In genomic region chr4:54277691-54278090, GRCh38 we compare ENCODE assay signal across 9 cellular contexts. TPM values are rescaled to one million over a fixed set of nuclear protein-coding genes. Genes with fewer than 3 reads are reported as not detected.
A peak's percentile ranks its signal among the peaks of the same experiment; 100 is the strongest.
DNase-seq lines count a peak whose midpoint lies in the region; ATAC-seq and TF ChIP-seq lines count a peak whose summit lies in the region.
"Had no signal": no experiment of that assay in that cellular context is flagged by ENCODE, and none has a peak within 500 bp of the region (broad histone marks: within the 10 kb centered on the region; RNA-seq: fewer than 3 reads in every experiment).

No MANE protein-coding gene starts in this region.

- H3K27ac Mint-ChIP-seq in Calu3 (ENCODE audit: unreplicated experiment), result no peak overlapping the region

- TF ChIP-seq CTCF in Calu3 (IDR thresholded peaks at IDR 0.05; ENCODE audit: unreplicated experiment) (no peak), OCI-LY3 (IDR thresholded peaks at IDR 0.05; ENCODE audit: low read depth, low read length) (no peak)

- no peaks in the 10 kb centered on the region for H4K20me1 ChIP-seq in OCI-LY3 (ENCODE audit: insufficient read depth, low read length)

- no peak overlapping the region for H3K4me3 Mint-ChIP-seq in Calu3 (ENCODE audit: low read depth, unreplicated experiment)

- peak overlapping the region; percentile 43 for H3K27ac ChIP-seq in OCI-LY3 (ENCODE audit: low read length)

- H3K9ac ChIP-seq in OCI-LY3 (ENCODE audit: low read length), result no peak overlapping the region

- H3K9me3 Mint-ChIP-seq in Calu3 (ENCODE audit: low read depth, unreplicated experiment), result peaks cover 5% of the 10 kb centered on the region

- BruUV-seq in Calu3 (replicated peaks; lab: Mats Ljungman, UMichigan), result no TSS peak

- peaks cover 46% of the 10 kb centered on the region for H3K4me1 ChIP-seq in OCI-LY3 (ENCODE audit: low read length)

- H3K4me2 ChIP-seq in OCI-LY3 (ENCODE audit: low read length), result peak overlapping the region; percentile 89

- CTCF ChIA-PET in Calu3 (lab: Charles Lee), result interaction anchor here (0.6 kb wide), 1 partner anchor 403 kb away, joined by 4 read pairs; no protein-coding TSS in a partner anchor

- H3K27me3 ChIP-seq in OCI-LY3 (ENCODE audit: low read depth, low read length), result no peaks in the 10 kb centered on the region

- no peaks in the 10 kb centered on the region for H3K36me3 ChIP-seq in OCI-LY3 (replicated peaks; ENCODE audit: low read depth, low read length)

- in situ Hi-C loops in ACHN (cut with HindIII; ENCODE audit: low pct_ligation_motif_present, low pct_unique_long_range_greater_than_20kb, low sequenced_read_pairs), result no loop called here

- peaks cover 9% of the 10 kb centered on the region for H3K4me1 Mint-ChIP-seq in Calu3 (ENCODE audit: low read depth, unreplicated experiment)

- H3K4me3 ChIP-seq in OCI-LY3 (ENCODE audit: low read length), result peak overlapping the region; percentile 49
- H3K4me3 ChIP-seq: skin epidermis had no signal

- ATAC-seq in GM21717 (IDR thresholded peaks at IDR 0.05; ENCODE audit: unreplicated experiment), result peak; percentile 64

- H3K79me2 ChIP-seq in OCI-LY3 (ENCODE audit: low read length), result no peaks in the 10 kb centered on the region

- intact Hi-C loops in Calu3 (cut with micrococcal nuclease; ENCODE audit: unreplicated experiment), result no loop called here

- H2AFZ ChIP-seq in OCI-LY3 (ENCODE audit: low read depth, low read length), result 0 out of 2 replicates have a peak overlapping the region, but pooled peaks have one; percentile 39

- DNase-seq in Calu3 (peak; percentile 6), foreskin melanocyte (peak; percentile 30), NCI-H2029 treated with DMSO at 0.1 percent for 48 hours (lab: John Stamatoyannopoulos, UW) (no peak), SHP77 treated with DMSO at 0.1 percent for 48 hours (lab: John Stamatoyannopoulos, UW) (no peak), ACHN (no peak)
- DNase-seq in activated CD4-positive, alpha-beta T cell treated with anti-CD3 and anti-CD28 coated beads, Interleukin-2, amount 50 U/mL, for 1 hour, result no peak

- H3K9me3 ChIP-seq in OCI-LY3 (ENCODE audit: insufficient read depth, low read length), result no peaks in the 10 kb centered on the region

- no peaks in the 10 kb centered on the region for H3K27me3 Mint-ChIP-seq in Calu3 (ENCODE audit: unreplicated experiment)

- no peaks in the 10 kb centered on the region for H3K36me3 Mint-ChIP-seq in Calu3 (ENCODE audit: insufficient read depth, unreplicated experiment)

RNA-seq across cellular contexts. Expression of gene PDGFRA, which starts 48.6 kb away (rescaled TPM):
- not detected in 2 replicates for total RNA-seq in Calu3 (2022)

Comparison
In these comparisons a context has a peak if more than half of its experiments do, and no peak if none do; other contexts are left out.
1. DNase-seq: peak in Calu3 (single experiment) and foreskin melanocyte (single experiment); none in NCI-H2029 treated with DMSO at 0.1 percent for 48 hours (single experiment), SHP77 treated with DMSO at 0.1 percent for 48 hours (single experiment), ACHN (single experiment) and activated CD4-positive, alpha-beta T cell treated with anti-CD3 and anti-CD28 coated beads, Interleukin-2, amount 50 U/mL, for 1 hour (single experiment).